8 cellular contexts compared by ENCODE assay signal in the genomic region with DNA sequence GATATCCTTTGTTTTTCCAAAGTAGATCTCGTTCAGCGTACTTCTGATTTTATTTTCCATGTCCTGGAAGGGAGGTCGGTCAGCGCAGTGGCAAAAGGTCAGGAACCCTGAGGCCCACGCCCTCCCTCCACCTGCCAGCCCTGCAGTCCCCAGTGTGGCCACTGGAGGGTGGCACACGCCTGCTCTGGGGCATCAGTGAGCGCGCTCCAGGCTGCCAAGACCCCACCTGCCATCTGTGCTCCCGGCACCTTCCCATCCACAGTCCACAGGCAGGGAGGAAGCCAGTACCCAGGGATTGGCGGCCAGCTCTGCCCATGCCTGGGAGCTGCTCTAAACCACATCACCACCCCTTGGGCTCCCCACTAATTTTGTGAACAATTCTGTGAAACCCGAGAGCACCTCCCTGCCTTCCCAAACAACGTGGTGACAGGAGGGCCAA. TPM values are rescaled to one million over a fixed set of nuclear protein-coding genes. Genes with fewer than 3 reads are reported as not detected.
DNase-seq lines count a peak whose midpoint lies in the region; ATAC-seq and TF ChIP-seq lines count a peak whose summit lies in the region.

No MANE protein-coding gene starts in this region.

- H3K9ac ChIP-seq in neural cell (ENCODE audit: low read length): no peak overlapping the region

- H3K27me3 ChIP-seq in esophagus muscularis mucosa: no peaks in the 10 kb centered on the region
- no peaks in the 10 kb centered on the region for H3K27me3 ChIP-seq in neural cell (ENCODE audit: insufficient read depth, low read depth, low read length)

- H3K4me3 ChIP-seq in esophagus muscularis mucosa: no peak overlapping the region
- H3K4me3 ChIP-seq in neural cell (ENCODE audit: low read length): no peak overlapping the region

- TF ChIP-seq CTCF in esophagus muscularis mucosa (IDR thresholded peaks at IDR 0.05): peak; percentile 88 to 98 (median 96)
- TF ChIP-seq CTCF in neural cell (IDR thresholded peaks at IDR 0.05; ENCODE audit: poor library complexity, severe bottlenecking): peak; percentile 78

- H3K9me2 ChIP-seq in neural cell (ENCODE audit: insufficient read depth, low read length): no peaks in the 10 kb centered on the region

- no peaks in the 10 kb centered on the region for H3K9me3 ChIP-seq in esophagus muscularis mucosa
- H3K9me3 ChIP-seq in neural cell (ENCODE audit: low read length): no peaks in the 10 kb centered on the region

- TF ChIP-seq RAD21 in neural cell (conservative IDR thresholded peaks at IDR 0.05): peak; percentile 83

- intact Hi-C loops in Right ventricle myocardium inferior (cut with DNase I) (loop anchor here (1.0 kb wide), 1 partner anchor 307 kb away; no protein-coding TSS in a partner anchor), cardiac septum (cut with DNase I) (loop anchor here (1.0 kb wide), 1 partner anchor 309 kb away; no protein-coding TSS in a partner anchor), esophagus muscularis mucosa (cut with DNase I) (loop anchor here (2.0 to 5.0 kb wide), 2 partner anchors 133 to 306 kb away; no protein-coding TSS in a partner anchor)

- peak; percentile 79 for DNase-seq in Right ventricle myocardium inferior (ENCODE audit: missing footprints)
- no peak for DNase-seq in cardiac septum (ENCODE audit: low spot score)
- peak; percentile 34 for DNase-seq in NCI-H446 treated with DMSO at 0.1 percent for 48 hours (lab: John Stamatoyannopoulos, UW)
- peak; percentile 6 for DNase-seq in activated T-cell treated with anti-CD3 and anti-CD28 coated beads for 4 hours
- no peak for DNase-seq in esophagus muscularis mucosa (ENCODE audit: extremely low spot score)

- peaks cover 9 to 72% (median 68%) of the 10 kb centered on the region in 4 donors for H3K4me1 ChIP-seq in esophagus muscularis mucosa

- H3K36me3 ChIP-seq in esophagus muscularis mucosa: peaks cover 17 to 81% (median 71%) of the 10 kb centered on the region in 4 donors
- no peaks in the 10 kb centered on the region for H3K36me3 ChIP-seq in neural cell (ENCODE audit: insufficient read depth, low read length)

- H3K27ac ChIP-seq in esophagus muscularis mucosa (replicated peaks in 1 of 4) (peak overlapping the region; percentile 32 to 58 (median 38)), neural cell (ENCODE audit: low read length) (no peak overlapping the region)

- no peaks in the 10 kb centered on the region for H4K20me1 ChIP-seq in neural cell (ENCODE audit: insufficient read depth)

- no peak overlapping the region for H2AFZ ChIP-seq in neural cell (ENCODE audit: low read depth, low read length)

- ATAC-seq in Right ventricle myocardium inferior: peak; percentile 77
- no peak for ATAC-seq in HG02678 (IDR thresholded peaks at IDR 0.05; ENCODE audit: unreplicated experiment)
- no peak for ATAC-seq in HG03469 (IDR thresholded peaks at IDR 0.05; ENCODE audit: unreplicated experiment)

- TF ChIP-seq EP300 in esophagus muscularis mucosa (IDR thresholded peaks at IDR 0.05) (no peak), neural cell (conservative IDR thresholded peaks at IDR 0.05; ENCODE audit: poor library complexity, severe bottlenecking) (no peak)

- TF ChIP-seq POLR2A in esophagus muscularis mucosa (IDR thresholded peaks at IDR 0.05; ENCODE audit: low read depth): no peak

- H3F3A ChIP-seq in neural cell (ENCODE audit: insufficient read depth, low read length, poor library complexity, severe bottlenecking): no peaks in the 10 kb centered on the region

- 40% methylated on average over 10 of the region's 12 CpGs for WGBS in esophagus muscularis mucosa

- H3K79me2 ChIP-seq in neural cell (replicated peaks; ENCODE audit: insufficient read depth, low read length): no peaks in the 10 kb centered on the region

- no peak overlapping the region for H3K4me2 ChIP-seq in neural cell (ENCODE audit: low read length)

TF ChIP-seq in neural cell, 6 proteins besides CTCF, POLR2A, EP300 and RAD21:
- TF ChIP-seq REST (IDR thresholded peaks at IDR 0.05; ENCODE audit: borderline replicate concordance): no peak
- peak; percentile 79 for TF ChIP-seq SMC3 (conservative IDR thresholded peaks at IDR 0.05; ENCODE audit: poor library complexity)

RNA-seq across cellular contexts. Expression of gene SLC66A1, which starts 32.3 kb away (rescaled TPM):
- total RNA-seq in Right ventricle myocardium inferior (7.0 TPM), cardiac septum (7.5 TPM), esophagus muscularis mucosa (10 to 100 TPM in 3 of 4 donors, 1 to 10 TPM in 1; 10.0 to 16.5 (median 11.3) TPM)
- 31.8 and 48.3 TPM in 2 replicates for polyA plus RNA-seq in neural cell
- 25.6 and 34.1 TPM in 2 replicates for polyA minus RNA-seq in neural cell

RNA-seq across cellular contexts. Expression of gene AKR7A2, which starts 32.4 kb away (rescaled TPM):
- total RNA-seq in Right ventricle myocardium inferior (45.2 TPM), cardiac septum (33.5 TPM), esophagus muscularis mucosa (10 to 100 TPM; 45.2 to 68.2 (median 59.6) TPM)
- polyA plus RNA-seq in neural cell: 50.6 and 61.7 TPM in 2 replicates
- 39.6 and 50.9 TPM in 2 replicates for polyA minus RNA-seq in neural cell

RNA-seq across cellular contexts. Expression of gene AKR7A3, which starts 55.8 kb away (rescaled TPM):
- not detected for total RNA-seq in Right ventricle myocardium inferior
- 0.32 TPM for total RNA-seq in cardiac septum
- 1 to 10 TPM in 1 of 4 donors, under 1 TPM in 3; 0.13 to 1.6 (median 0.66) TPM for total RNA-seq in esophagus muscularis mucosa
- 2.9 and 5.1 TPM in 2 replicates for polyA plus RNA-seq in neural cell
- 0.73 and 1.2 TPM in 2 replicates for polyA minus RNA-seq in neural cell

Comparison
In these comparisons a context has a peak if more than half of its experiments do, and no peak if none do; other contexts are left out.
1. DNase-seq: peak in Right ventricle myocardium inferior (single experiment), NCI-H446 treated with DMSO at 0.1 percent for 48 hours (single experiment) and activated T-cell treated with anti-CD3 and anti-CD28 coated beads for 4 hours (single experiment); none in cardiac septum (single experiment) and esophagus muscularis mucosa (single experiment).